Comparison of ENCODE assay signal across 11 cellular contexts in the genomic region with DNA sequence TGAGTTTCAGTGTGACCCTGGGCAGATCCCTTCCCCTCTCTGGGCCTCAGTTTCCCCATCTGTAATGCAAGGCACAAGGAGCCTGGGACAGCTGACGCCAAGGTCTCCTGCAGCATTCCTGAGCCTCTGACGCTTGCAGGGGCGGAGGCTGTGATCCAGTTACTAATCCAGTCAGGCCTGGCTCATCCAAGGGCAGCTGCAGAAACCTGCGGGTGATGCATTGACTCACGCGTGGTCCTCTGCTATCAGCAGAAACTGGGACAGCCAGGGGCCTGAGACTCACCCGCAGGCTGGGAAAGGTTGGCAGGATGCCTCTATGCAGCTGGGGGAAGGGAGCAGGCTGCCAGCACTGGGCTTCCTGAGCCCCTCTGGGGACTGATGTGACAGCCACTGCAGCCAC.
DNase-seq lines count a peak whose midpoint lies in the region; ATAC-seq and TF ChIP-seq lines count a peak whose summit lies in the region.
"Had no signal": no experiment of that assay in that cellular context is flagged by ENCODE, and none has a peak within 500 bp of the region (broad histone marks: within the 10 kb centered on the region; RNA-seq: fewer than 3 reads in every experiment).

No MANE protein-coding gene starts in this region.

- H3K9me3 ChIP-seq in adipocyte (ENCODE audit: control insufficient read depth, low read length) (no peaks in the 10 kb centered on the region), heart right ventricle (no peaks in the 10 kb centered on the region), gastrocnemius medialis (no peaks in the 10 kb centered on the region)
- H3K9me3 ChIP-seq in naive thymus-derived CD4-positive, alpha-beta T cell (ENCODE audit: control insufficient read depth in 2 of 3, low read length in 3 of 3): no peaks in the 10 kb centered on the region
- H3K9me3 ChIP-seq: stomach had no signal

- 20 to 26% methylated on average over 7 of the region's 7 CpGs for WGBS in heart right ventricle, 2 donors

- no peak overlapping the region for H3K9ac ChIP-seq in adipocyte (ENCODE audit: low read length)

- peak overlapping the region in 7 of 10 donors; percentile 52 to 91 (median 69) for H3K27ac ChIP-seq in heart right ventricle
- H3K27ac ChIP-seq in gastrocnemius medialis: no peak overlapping the region
- H3K27ac ChIP-seq in naive thymus-derived CD4-positive, alpha-beta T cell (ENCODE audit: low read depth, low read length): no peak overlapping the region

- POLR2A ChIA-PET in naive thymus-derived CD4-positive, alpha-beta T cell (lab: Charles Lee): no interaction called here

- peaks cover 4 to 26% (median 5%) of the 10 kb centered on the region in 5 donors for H3K27me3 Mint-ChIP-seq in naive thymus-derived CD4-positive, alpha-beta T cell
- H3K27me3 Mint-ChIP-seq in osteocyte (ENCODE audit: unreplicated experiment): peaks cover 8% of the 10 kb centered on the region

- no peak overlapping the region for H3K4me3 Mint-ChIP-seq in naive thymus-derived CD4-positive, alpha-beta T cell
- H3K4me3 Mint-ChIP-seq in osteocyte (ENCODE audit: unreplicated experiment): no peak overlapping the region
- H3K4me3 Mint-ChIP-seq: nephron had no signal

- H3K27ac Mint-ChIP-seq in naive thymus-derived CD4-positive, alpha-beta T cell: no peak overlapping the region
- no peak overlapping the region for H3K27ac Mint-ChIP-seq in osteocyte (ENCODE audit: unreplicated experiment)
- H3K27ac Mint-ChIP-seq: activated naive CD4-positive, alpha-beta T cell treated with anti-CD3 and anti-CD28 coated beads, Interleukin-2, amount 50 U/mL, for 72 hours had no signal

- TF ChIP-seq POLR2A in gastrocnemius medialis (IDR thresholded peaks at IDR 0.05): no peak

- H3K4me3 ChIP-seq in adipocyte (ENCODE audit: low read length): no peak overlapping the region
- no peak overlapping the region for H3K4me3 ChIP-seq in heart right ventricle
- no peak overlapping the region for H3K4me3 ChIP-seq in gastrocnemius medialis
- H3K4me3 ChIP-seq in naive thymus-derived CD4-positive, alpha-beta T cell (ENCODE audit: low read length): no peak overlapping the region
- H3K4me3 ChIP-seq: stomach had no signal

- H3K36me3 Mint-ChIP-seq in naive thymus-derived CD4-positive, alpha-beta T cell: no peaks in the 10 kb centered on the region
- H3K36me3 Mint-ChIP-seq in osteocyte (ENCODE audit: unreplicated experiment): no peaks in the 10 kb centered on the region
- H3K36me3 Mint-ChIP-seq: activated naive CD4-positive, alpha-beta T cell treated with anti-CD3 and anti-CD28 coated beads, Interleukin-2, amount 50 U/mL, for 72 hours had no signal

- ATAC-seq in heart right ventricle: peak; percentile 81 to 93 (median 91)
- peak; percentile 30 to 41 for ATAC-seq in gastrocnemius medialis
- no peak for ATAC-seq in naive thymus-derived CD4-positive, alpha-beta T cell
- no peak for ATAC-seq in GM21515 (IDR thresholded peaks at IDR 0.05; ENCODE audit: unreplicated experiment)
- ATAC-seq: activated naive CD4-positive, alpha-beta T cell treated with anti-CD3 and anti-CD28 coated beads, Interleukin-2, amount 50 U/mL, for 72 hours had no signal

- H3K4me1 Mint-ChIP-seq in naive thymus-derived CD4-positive, alpha-beta T cell: peaks cover 0 to 5% (median 0%) of the 10 kb centered on the region in 7 donors
- peaks cover 9% of the 10 kb centered on the region for H3K4me1 Mint-ChIP-seq in osteocyte (ENCODE audit: unreplicated experiment)

- in situ Hi-C loops in gastrocnemius medialis (cut with MboI; ENCODE audit: low sequenced_read_pairs in 4 of 4): no loop called here

- peaks cover 8% of the 10 kb centered on the region for H3K27me3 ChIP-seq in adipocyte (replicated peaks; ENCODE audit: control insufficient read depth, insufficient read depth, low read length)
- H3K27me3 ChIP-seq in heart right ventricle: no peaks in the 10 kb centered on the region
- no peaks in the 10 kb centered on the region for H3K27me3 ChIP-seq in gastrocnemius medialis
- no peaks in the 10 kb centered on the region for H3K27me3 ChIP-seq in naive thymus-derived CD4-positive, alpha-beta T cell (ENCODE audit: control insufficient read depth in 2 of 2, insufficient read depth in 2 of 2, low read length in 2 of 2)

- intact Hi-C loops in heart right ventricle (cut with DNase I): no loop called here
- intact Hi-C loops in gastrocnemius medialis (cut with DNase I; ENCODE audit: low total_unique reads): no loop called here
- intact Hi-C loops in naive thymus-derived CD4-positive, alpha-beta T cell (cut with micrococcal nuclease): no loop called here

- DNase-seq in GOT3 (lab: John Stamatoyannopoulos, UW) (peak; percentile 74), adipocyte (ENCODE audit: low read depth) (peak; percentile 84), heart right ventricle (peak; percentile 74 to 82), gastrocnemius medialis (peak; percentile 15 to 19), osteocyte (ENCODE audit: extremely low spot score, unreplicated experiment) (no peak)
- no peak for DNase-seq in naive thymus-derived CD4-positive, alpha-beta T cell
- no peak for DNase-seq in activated CD4-positive, alpha-beta T cell treated with anti-CD3 and anti-CD28 coated beads for 48 hours
- DNase-seq: stomach had no signal

- CTCF ChIA-PET in naive thymus-derived CD4-positive, alpha-beta T cell (lab: Charles Lee): no interaction called here

- TF ChIP-seq CTCF in heart right ventricle (IDR thresholded peaks at IDR 0.05) (no peak), gastrocnemius medialis (IDR thresholded peaks at IDR 0.05 in 4 of 5, conservative IDR thresholded peaks at IDR 0.05 in 1 of 5) (no peak), osteocyte (IDR thresholded peaks at IDR 0.05) (no peak)

- H3K4me1 ChIP-seq in adipocyte (ENCODE audit: control insufficient read depth, insufficient read depth, low read length) (peaks cover 22% of the 10 kb centered on the region), heart right ventricle (peaks cover 12 to 68% (median 32%) of the 10 kb centered on the region in 9 donors), gastrocnemius medialis (peaks cover 0 to 8% of the 10 kb centered on the region in 2 donors)
- no peaks in the 10 kb centered on the region for H3K4me1 ChIP-seq in naive thymus-derived CD4-positive, alpha-beta T cell (ENCODE audit: control insufficient read depth in 2 of 2, insufficient read depth in 2 of 2, low read length in 2 of 2)

- peaks cover 0 to 2% (median 0%) of the 10 kb centered on the region in 11 donors for H3K9me3 Mint-ChIP-seq in naive thymus-derived CD4-positive, alpha-beta T cell
- H3K9me3 Mint-ChIP-seq in osteocyte (ENCODE audit: unreplicated experiment): no peaks in the 10 kb centered on the region
- H3K9me3 Mint-ChIP-seq: activated naive CD4-positive, alpha-beta T cell treated with anti-CD3 and anti-CD28 coated beads, Interleukin-2, amount 50 U/mL, for 72 hours; nephron had no signal

- H3K36me3 ChIP-seq in adipocyte (ENCODE audit: control insufficient read depth, insufficient read depth, low read length, severe bottlenecking) (no peaks in the 10 kb centered on the region), heart right ventricle (no peaks in the 10 kb centered on the region), gastrocnemius medialis (no peaks in the 10 kb centered on the region)
- H3K36me3 ChIP-seq in naive thymus-derived CD4-positive, alpha-beta T cell (ENCODE audit: control insufficient read depth in 2 of 3, insufficient read depth in 3 of 3, low read length in 3 of 3): no peaks in the 10 kb centered on the region
- H3K36me3 ChIP-seq: stomach had no signal

Comparison
In these comparisons a context has a peak if more than half of its experiments do, and no peak if none do; other contexts are left out.
1. DNase-seq: peak in GOT3 (single experiment), adipocyte (single experiment), heart right ventricle (2 of 2) and gastrocnemius medialis (2 of 2); none in naive thymus-derived CD4-positive, alpha-beta T cell (0 of 9), osteocyte (single experiment) and activated CD4-positive, alpha-beta T cell treated with anti-CD3 and anti-CD28 coated beads for 48 hours (single experiment).
2. ATAC-seq: peak in heart right ventricle (8 of 8) and gastrocnemius medialis (2 of 2); none in naive thymus-derived CD4-positive, alpha-beta T cell (single experiment) and GM21515 (single experiment).
3. H3K27ac ChIP-seq: peak in heart right ventricle (7 of 10); none in gastrocnemius medialis (0 of 4) and naive thymus-derived CD4-positive, alpha-beta T cell (single experiment).